ENCODE assay signal across 16 cellular contexts in genomic region chr16:27474041-27474440, GRCh38.
DNase-seq lines count a peak whose midpoint lies in the region; ATAC-seq, FAIRE-seq and TF ChIP-seq lines count a peak whose summit lies in the region.
"Had no signal": no experiment of that assay in that cellular context is flagged by ENCODE, and none has a peak within 500 bp of the region (broad histone marks: within the 10 kb centered on the region; RNA-seq: fewer than 3 reads in every experiment).

No MANE protein-coding gene starts in this region.

- peaks cover 85% of the 10 kb centered on the region for H3K36me3 Mint-ChIP-seq in HFFc6 (ENCODE audit: low read depth)
- H3K36me3 Mint-ChIP-seq in central memory CD8-positive, alpha-beta T cell (ENCODE audit: insufficient read depth): peaks cover 52% of the 10 kb centered on the region
- peaks cover 23% of the 10 kb centered on the region for H3K36me3 Mint-ChIP-seq in neural crest cell (ENCODE audit: low read depth)
- peaks cover 93% of the 10 kb centered on the region for H3K36me3 Mint-ChIP-seq in stimulated activated effector memory CD8-positive, alpha-beta T cell treated with anti-CD3 and anti-CD28 coated beads, Interleukin-12 subunit alpha, Interleukin-12 subunit beta, amount 100 ng/mL, for 72 hours

- TF ChIP-seq CTCF in HFFc6 (IDR thresholded peaks at IDR 0.05): no peak
- TF ChIP-seq CTCF in neural crest cell (conservative IDR thresholded peaks at IDR 0.05): no peak

- no peak overlapping the region for H3K4me3 Mint-ChIP-seq in HFFc6
- H3K4me3 Mint-ChIP-seq in central memory CD8-positive, alpha-beta T cell: no peak overlapping the region
- no peak overlapping the region for H3K4me3 Mint-ChIP-seq in neural crest cell
- H3K4me3 Mint-ChIP-seq in stimulated activated effector memory CD8-positive, alpha-beta T cell treated with anti-CD3 and anti-CD28 coated beads, Interleukin-12 subunit alpha, Interleukin-12 subunit beta, amount 100 ng/mL, for 72 hours: no peak overlapping the region
- H3K4me3 Mint-ChIP-seq: CD14-positive monocyte; CD4-positive, alpha-beta memory T cell; H9; IgD-negative memory B cell had no signal

- H3K9me3 Mint-ChIP-seq in HFFc6: no peaks in the 10 kb centered on the region
- no peaks in the 10 kb centered on the region for H3K9me3 Mint-ChIP-seq in central memory CD8-positive, alpha-beta T cell
- no peaks in the 10 kb centered on the region for H3K9me3 Mint-ChIP-seq in neural crest cell
- no peaks in the 10 kb centered on the region for H3K9me3 Mint-ChIP-seq in stimulated activated effector memory CD8-positive, alpha-beta T cell treated with anti-CD3 and anti-CD28 coated beads, Interleukin-12 subunit alpha, Interleukin-12 subunit beta, amount 100 ng/mL, for 72 hours
- H3K9me3 Mint-ChIP-seq: CD4-positive, alpha-beta memory T cell; H9; IgD-negative memory B cell had no signal

- H3K27me3 Mint-ChIP-seq in HFFc6 (ENCODE audit: insufficient read depth): peaks cover 1% of the 10 kb centered on the region; the same call in 1 of the 2 replicates
- no peaks in the 10 kb centered on the region for H3K27me3 Mint-ChIP-seq in central memory CD8-positive, alpha-beta T cell
- H3K27me3 Mint-ChIP-seq in neural crest cell (ENCODE audit: low read depth): no peaks in the 10 kb centered on the region
- H3K27me3 Mint-ChIP-seq: CD4-positive, alpha-beta memory T cell; IgD-negative memory B cell had no signal

- ATAC-seq in central memory CD8-positive, alpha-beta T cell (replicated peaks; ENCODE audit: extremely low read depth, poor library complexity, severe bottlenecking): no peak
- ATAC-seq in stimulated activated effector memory CD8-positive, alpha-beta T cell treated with anti-CD3 and anti-CD28 coated beads, Interleukin-12 subunit alpha, Interleukin-12 subunit beta, amount 100 ng/mL, for 72 hours: no peak

- H3K4me1 Mint-ChIP-seq in HFFc6 (ENCODE audit: low read depth) (peaks cover 65% of the 10 kb centered on the region), neural crest cell (peaks cover 8% of the 10 kb centered on the region)
- peaks cover 5% of the 10 kb centered on the region for H3K4me1 Mint-ChIP-seq in central memory CD8-positive, alpha-beta T cell
- H3K4me1 Mint-ChIP-seq in stimulated activated effector memory CD8-positive, alpha-beta T cell treated with anti-CD3 and anti-CD28 coated beads, Interleukin-12 subunit alpha, Interleukin-12 subunit beta, amount 100 ng/mL, for 72 hours: no peaks in the 10 kb centered on the region
- H3K4me1 Mint-ChIP-seq: CD14-positive monocyte; CD4-positive, alpha-beta memory T cell; H9; IgD-negative memory B cell had no signal

- no peak for FAIRE-seq in H54 (lab: Jason Lieb, UNC)
- no peak for FAIRE-seq in frontal cortex (lab: Jason Lieb, UNC)

- no peak for TF ChIP-seq POLR2A in H54 (IDR thresholded peaks at IDR 0.05; ENCODE audit: low read depth, low read length)

- DNase-seq in HFFc6: no peak
- DNase-seq in central memory CD8-positive, alpha-beta T cell (ENCODE audit: low spot score in 2 of 2): no peak
- no peak for DNase-seq in neural crest cell (ENCODE audit: low read depth, low spot score)
- no peak for DNase-seq in stimulated activated effector memory CD8-positive, alpha-beta T cell treated with anti-CD3 and anti-CD28 coated beads, Interleukin-12 subunit alpha, Interleukin-12 subunit beta, amount 100 ng/mL, for 72 hours (ENCODE audit: low spot score in 2 of 2)
- DNase-seq in NCI-H510A treated with DMSO at 0.1 percent for 48 hours (lab: John Stamatoyannopoulos, UW): no peak
- no peak for DNase-seq in H54 (ENCODE audit: insufficient read length, low spot score)
- DNase-seq in frontal cortex (ENCODE audit: low spot score in 2 of 2): no peak
- DNase-seq: 8988T; CD4-positive, alpha-beta memory T cell; DMS153; DMS79; GDM1; GOT3; H9 had no signal

- H3K27ac Mint-ChIP-seq in HFFc6 (peak overlapping the region; percentile 76), neural crest cell (ENCODE audit: unreplicated experiment) (peak overlapping the region; percentile 71)
- peak overlapping the region; percentile 55 for H3K27ac Mint-ChIP-seq in central memory CD8-positive, alpha-beta T cell (ENCODE audit: low read depth)
- peak overlapping the region; percentile 45 for H3K27ac Mint-ChIP-seq in stimulated activated effector memory CD8-positive, alpha-beta T cell treated with anti-CD3 and anti-CD28 coated beads, Interleukin-12 subunit alpha, Interleukin-12 subunit beta, amount 100 ng/mL, for 72 hours
- H3K27ac Mint-ChIP-seq: IgD-negative memory B cell had no signal
